1 cellular context compared by ENCODE assay signal in genomic region chr1:156813750-156814570, GRCh38.
TF ChIP-seq lines count a peak whose summit lies in the region.

No MANE protein-coding gene starts in this region.

TF ChIP-seq in HepG2, 621 proteins besides CTCF, POLR2A, EP300 and RAD21 (continued from another document and continues in another):
- peak; percentile 70; the same call in 1 of the 2 replicates for TF ChIP-seq ZNF770 (CRISPR knock-in tag; IDR thresholded peaks at IDR 0.05)
- no peak for TF ChIP-seq GPN1 (CRISPR knock-in tag; IDR thresholded peaks at IDR 0.05; ENCODE audit: borderline replicate concordance)
- no peak for TF ChIP-seq ETS1 (CRISPR knock-in tag; IDR thresholded peaks at IDR 0.05)
- no peak; the same call in 1 of the 2 replicates for TF ChIP-seq ZNF784 (CRISPR knock-in tag; IDR thresholded peaks at IDR 0.05; ENCODE audit: borderline replicate concordance)
- no peak for TF ChIP-seq ZFP36L2 (CRISPR knock-in tag; IDR thresholded peaks at IDR 0.05)
- TF ChIP-seq NCOR1 (IDR thresholded peaks at IDR 0.05; ENCODE audit: borderline replicate concordance, low read length): no peak
- no peak for TF ChIP-seq ZBTB44 (CRISPR knock-in tag; IDR thresholded peaks at IDR 0.05)
- TF ChIP-seq JARID2 (CRISPR knock-in tag; IDR thresholded peaks at IDR 0.05; ENCODE audit: insufficient replicate concordance): peak; percentile 76
- no peak for TF ChIP-seq SOX13 (IDR thresholded peaks at IDR 0.05)
- TF ChIP-seq SOX13 (CRISPR knock-in tag; conservative IDR thresholded peaks at IDR 0.05 in 1 of 2, IDR thresholded peaks at IDR 0.05 in 1 of 2): peak in 1 of 2 experiments; percentile 36; a peak in 1 of 4 replicates
- TF ChIP-seq TBP (CRISPR knock-in tag; IDR thresholded peaks at IDR 0.05): no peak
- TF ChIP-seq FOXO4 (CRISPR knock-in tag; conservative IDR thresholded peaks at IDR 0.05): no peak; the same call in 1 of the 2 replicates
- peak; percentile 93 for TF ChIP-seq IRF9 (CRISPR knock-in tag; IDR thresholded peaks at IDR 0.05; ENCODE audit: borderline replicate concordance)
- no peak for TF ChIP-seq GLI4 (CRISPR knock-in tag; IDR thresholded peaks at IDR 0.05; ENCODE audit: borderline replicate concordance)
- TF ChIP-seq ZNF367 (CRISPR knock-in tag; IDR thresholded peaks at IDR 0.05; ENCODE audit: borderline replicate concordance): peak; percentile 46; the same call in 1 of the 2 replicates
- no peak for TF ChIP-seq HNF4G (IDR thresholded peaks at IDR 0.05; ENCODE audit: borderline replicate concordance, low read depth, low read length)
- no peak for TF ChIP-seq HNF4G (CRISPR knock-in tag; IDR thresholded peaks at IDR 0.05; ENCODE audit: borderline replicate concordance, low read depth)
- TF ChIP-seq ZFP82 (CRISPR knock-in tag; IDR thresholded peaks at IDR 0.05; ENCODE audit: borderline replicate concordance): no peak; the same call in 1 of the 2 replicates
- TF ChIP-seq ZNF567 (CRISPR knock-in tag; IDR thresholded peaks at IDR 0.05; ENCODE audit: borderline replicate concordance): no peak
- TF ChIP-seq ZNF564 (CRISPR knock-in tag; IDR thresholded peaks at IDR 0.05): peak; percentile 91; the same call in 1 of the 2 replicates
- TF ChIP-seq ZNF180 (CRISPR knock-in tag; IDR thresholded peaks at IDR 0.05; ENCODE audit: borderline replicate concordance, low read depth): no peak
- TF ChIP-seq FUBP1 (CRISPR knock-in tag; IDR thresholded peaks at IDR 0.05; ENCODE audit: borderline replicate concordance): no peak
- no peak for TF ChIP-seq HNRNPH1 (optimal IDR thresholded peaks at IDR 0.05; ENCODE audit: low read depth, low read length)
- peak; percentile 24 for TF ChIP-seq PATZ1 (CRISPR knock-in tag; IDR thresholded peaks at IDR 0.05)
- TF ChIP-seq GTF2F1 (IDR thresholded peaks at IDR 0.05; ENCODE audit: low read length): no peak
- TF ChIP-seq ERF (CRISPR knock-in tag; IDR thresholded peaks at IDR 0.05): peak; percentile 82; the same call in 1 of the 2 replicates
- TF ChIP-seq MAF1 (CRISPR knock-in tag; IDR thresholded peaks at IDR 0.05; ENCODE audit: borderline replicate concordance): 0 out of 2 replicates have a peak, but pooled peaks have one; percentile 61
- TF ChIP-seq CREBL2 (CRISPR knock-in tag; IDR thresholded peaks at IDR 0.05; ENCODE audit: borderline replicate concordance): 0 out of 2 replicates have a peak, but pooled peaks have one; percentile 51
- peak; percentile 83; the same call in 1 of the 2 replicates for TF ChIP-seq ZNF552 (CRISPR knock-in tag; IDR thresholded peaks at IDR 0.05; ENCODE audit: borderline replicate concordance)
- peak; percentile 85 for TF ChIP-seq ZNF574 (CRISPR knock-in tag; IDR thresholded peaks at IDR 0.05)
- TF ChIP-seq NR2F1 (CRISPR knock-in tag; IDR thresholded peaks at IDR 0.05): no peak
- no peak for TF ChIP-seq NR3C1 (CRISPR knock-in tag; IDR thresholded peaks at IDR 0.05)
- peak; percentile 32; the same call in 1 of the 2 replicates for TF ChIP-seq FOXA3 (CRISPR knock-in tag; IDR thresholded peaks at IDR 0.05)
- TF ChIP-seq KDM4B (CRISPR knock-in tag; IDR thresholded peaks at IDR 0.05): no peak; the same call in 1 of the 2 replicates
- TF ChIP-seq ZNF232 (CRISPR knock-in tag; IDR thresholded peaks at IDR 0.05; ENCODE audit: borderline replicate concordance): peak; percentile 88
- no peak for TF ChIP-seq ZNF878 (CRISPR knock-in tag; IDR thresholded peaks at IDR 0.05)
- TF ChIP-seq ZNF225 (CRISPR knock-in tag; IDR thresholded peaks at IDR 0.05): peak; percentile 61; the same call in 1 of the 2 replicates
- TF ChIP-seq ZNF547 (CRISPR knock-in tag; IDR thresholded peaks at IDR 0.05): peak; percentile 85; the same call in 1 of the 2 replicates
- no peak for TF ChIP-seq ZNF138 (CRISPR knock-in tag; IDR thresholded peaks at IDR 0.05; ENCODE audit: low read depth)
- peak; percentile 57; the same call in 1 of the 2 replicates for TF ChIP-seq NAIF1 (CRISPR knock-in tag; IDR thresholded peaks at IDR 0.05; ENCODE audit: borderline replicate concordance)
- peak; percentile 61; the same call in 1 of the 2 replicates for TF ChIP-seq NRL (CRISPR knock-in tag; IDR thresholded peaks at IDR 0.05; ENCODE audit: borderline replicate concordance)
- TF ChIP-seq NR2C2 (CRISPR knock-in tag; IDR thresholded peaks at IDR 0.05; ENCODE audit: borderline replicate concordance): 0 out of 2 replicates have a peak, but pooled peaks have one; percentile 23
- no peak for TF ChIP-seq TIGD3 (CRISPR knock-in tag; IDR thresholded peaks at IDR 0.05; ENCODE audit: borderline replicate concordance)
- no peak for TF ChIP-seq HCFC1 (IDR thresholded peaks at IDR 0.05; ENCODE audit: low read depth, low read length)
- TF ChIP-seq CENPX (CRISPR knock-in tag; IDR thresholded peaks at IDR 0.05): no peak
- TF ChIP-seq SRY (CRISPR knock-in tag; IDR thresholded peaks at IDR 0.05): peak; percentile 95
- TF ChIP-seq SOX5 (CRISPR knock-in tag; IDR thresholded peaks at IDR 0.05; ENCODE audit: borderline replicate concordance): peak; percentile 11; the same call in 1 of the 2 replicates
- no peak for TF ChIP-seq POLR2AphosphoS2 (IDR thresholded peaks at IDR 0.05; ENCODE audit: low read depth, low read length)
- no peak; the same call in 1 of the 2 replicates for TF ChIP-seq NFYC (CRISPR knock-in tag; IDR thresholded peaks at IDR 0.05)
- TF ChIP-seq TCF7 (IDR thresholded peaks at IDR 0.05; ENCODE audit: low read depth): no peak
